ENCODE assay signal across 8 cellular contexts in genomic region chr10:69088471-69088769, GRCh38. TPM values are rescaled to one million over a fixed set of nuclear protein-coding genes. Genes with fewer than 3 reads are reported as not detected.
DNase-seq lines count a peak whose midpoint lies in the region; TF ChIP-seq lines count a peak whose summit lies in the region.

No MANE protein-coding gene starts in this region.

- H3K27me3 ChIP-seq in fibroblast of lung (ENCODE audit: control insufficient read depth, insufficient read depth, low read length) (no peaks in the 10 kb centered on the region), stomach smooth muscle (ENCODE audit: control insufficient read depth in 1 of 2, insufficient read depth in 2 of 2, low read length in 2 of 2) (peaks cover 0 to 2% of the 10 kb centered on the region in 2 donors)

- H3K27ac ChIP-seq in fibroblast of lung (ENCODE audit: insufficient read depth, low read length) (peak overlapping the region; percentile 5), stomach smooth muscle (ENCODE audit: low read length) (peak overlapping the region; percentile 25)

- peak overlapping the region; percentile 90 for H3K4me3 Mint-ChIP-seq in activated CD4-positive, alpha-beta T cell treated with anti-CD3 and anti-CD28 coated beads, Interleukin-2, amount 10 ng/mL, durations not matched to agents 7 days and 5 days

- no peaks in the 10 kb centered on the region for H3K9me3 Mint-ChIP-seq in activated CD4-positive, alpha-beta T cell treated with anti-CD3 and anti-CD28 coated beads, Interleukin-2, amount 10 ng/mL, durations not matched to agents 7 days and 5 days

- H3K36me3 ChIP-seq in fibroblast of lung (ENCODE audit: control insufficient read depth, insufficient read depth, low read length) = no peaks in the 10 kb centered on the region
- no peaks in the 10 kb centered on the region for H3K36me3 ChIP-seq in stomach smooth muscle (ENCODE audit: control insufficient read depth in 2 of 2, insufficient read depth in 2 of 2, low read length in 2 of 2)

- CTCF ChIA-PET in activated CD4-positive, alpha-beta T cell treated with anti-CD3 and anti-CD28 coated beads, Interleukin-2, amount 10 ng/mL, durations not matched to agents 7 days and 5 days (lab: Charles Lee) = interaction anchor here (1.3 to 1.5 kb wide), 3 partner anchors 23 to 100 kb away, joined by 3 to 5 read pairs (median 3); partner anchors contain the start of gene KIFBP

- peaks cover 4% of the 10 kb centered on the region for H3K4me1 ChIP-seq in fibroblast of lung (ENCODE audit: control insufficient read depth, extremely low read depth, insufficient read depth, low read length)
- no peaks in the 10 kb centered on the region for H3K4me1 ChIP-seq in stomach smooth muscle (ENCODE audit: control insufficient read depth, insufficient read depth, low read length)

- DNase-seq in activated CD4-positive, alpha-beta T cell treated with anti-CD3 and anti-CD28 coated beads for 48 hours = peak; percentile 39
- DNase-seq in activated CD4-positive, alpha-beta T cell treated with anti-CD3 and anti-CD28 coated beads for 1 hour = no peak
- DNase-seq in activated CD4-positive, alpha-beta T cell treated with anti-CD3 and anti-CD28 coated beads, Interleukin-2, amount 10 ng/mL, durations not matched to agents 7 days and 5 days = peak; percentile 38
- DNase-seq in fibroblast of lung (ENCODE audit: low read depth in 2 of 2) (no peak), AG20443 (ENCODE audit: low spot score) (no peak), NCI-H187 treated with DMSO at 0.1 percent for 48 hours (lab: John Stamatoyannopoulos, UW) (no peak), nucleus accumbens (lab: John Stamatoyannopoulos, UW) (no peak)

- TF ChIP-seq CTCF in fibroblast of lung (conservative IDR thresholded peaks at IDR 0.05 in 1 of 2, IDR thresholded peaks at IDR 0.05 in 1 of 2; ENCODE audit: low read depth in 1 of 2, low read length in 2 of 2) = no peak

- no peak overlapping the region for H2AFZ ChIP-seq in fibroblast of lung (ENCODE audit: low read length)

- peaks cover 2% of the 10 kb centered on the region for H3K79me2 ChIP-seq in fibroblast of lung (ENCODE audit: control insufficient read depth, insufficient read depth, low read length)

- H3K9ac ChIP-seq in fibroblast of lung (ENCODE audit: insufficient read depth, low read length) (no peak overlapping the region), stomach smooth muscle (ENCODE audit: low read length in 2 of 2) (peak overlapping the region; percentile 21 to 56)

- H3K27ac Mint-ChIP-seq in activated CD4-positive, alpha-beta T cell treated with anti-CD3 and anti-CD28 coated beads, Interleukin-2, amount 10 ng/mL, durations not matched to agents 7 days and 5 days = peak overlapping the region; percentile 97

- peak overlapping the region; percentile 29 for H3K4me2 ChIP-seq in fibroblast of lung (ENCODE audit: extremely low read depth, insufficient read depth, low read length)

- H3K4me1 Mint-ChIP-seq in activated CD4-positive, alpha-beta T cell treated with anti-CD3 and anti-CD28 coated beads, Interleukin-2, amount 10 ng/mL, durations not matched to agents 7 days and 5 days = peaks cover 66% of the 10 kb centered on the region

- peaks cover 24% of the 10 kb centered on the region for H3K36me3 Mint-ChIP-seq in activated CD4-positive, alpha-beta T cell treated with anti-CD3 and anti-CD28 coated beads, Interleukin-2, amount 10 ng/mL, durations not matched to agents 7 days and 5 days (ENCODE audit: low read depth)

- no peaks in the 10 kb centered on the region for H3K27me3 Mint-ChIP-seq in activated CD4-positive, alpha-beta T cell treated with anti-CD3 and anti-CD28 coated beads, Interleukin-2, amount 10 ng/mL, durations not matched to agents 7 days and 5 days

- H3K4me3 ChIP-seq in fibroblast of lung (replicated peaks in 1 of 4; ENCODE audit: control extremely low read depth in 1 of 4, insufficient read depth in 1 of 4, low read depth in 3 of 4, low read length in 4 of 4) (peak overlapping the region; percentile 1 to 84 (median 28)), stomach smooth muscle (ENCODE audit: low read length in 2 of 2) (peak overlapping the region in 1 of 2 donors; percentile 35)

- H3K9me3 ChIP-seq in fibroblast of lung (ENCODE audit: control insufficient read depth, insufficient read depth, low read depth, low read length) (no peaks in the 10 kb centered on the region), stomach smooth muscle (ENCODE audit: control insufficient read depth in 2 of 2, low read length in 2 of 2) (no peaks in the 10 kb centered on the region)

- no peaks in the 10 kb centered on the region for H4K20me1 ChIP-seq in fibroblast of lung (ENCODE audit: control insufficient read depth, extremely low read depth, insufficient read depth, low read length)

- POLR2A ChIA-PET in activated CD4-positive, alpha-beta T cell treated with anti-CD3 and anti-CD28 coated beads, Interleukin-2, amount 10 ng/mL, durations not matched to agents 7 days and 5 days (lab: Charles Lee) = interaction anchor here (1.0 to 1.5 kb wide), 2 partner anchors 33 to 43 kb away, joined by 5 read pairs; no protein-coding TSS in a partner anchor

RNA-seq across cellular contexts. Expression of gene SRGN, which starts 0.5 kb away (rescaled TPM):
- 100 to 1,000 TPM; 174 to 192 TPM for total RNA-seq in activated CD4-positive, alpha-beta T cell treated with anti-CD3 and anti-CD28 coated beads, Interleukin-2, amount 10 ng/mL, durations not matched to agents 7 days and 5 days
- total RNA-seq in fibroblast of lung = 147 and 363 TPM in 2 replicates
- 71.9 and 83.9 TPM in 2 replicates for polyA plus RNA-seq in fibroblast of lung
- polyA plus RNA-seq in fibroblast of lung (2012) = 59.1 and 76.2 TPM in 2 replicates
- 9.6 and 21.5 TPM in 2 replicates for polyA minus RNA-seq in fibroblast of lung (ENCODE audit: low replicate concordance)

RNA-seq across cellular contexts. Expression of gene VPS26A, which starts 35.6 kb away (rescaled TPM):
- 10 to 100 TPM; 38.2 to 40.5 TPM for total RNA-seq in activated CD4-positive, alpha-beta T cell treated with anti-CD3 and anti-CD28 coated beads, Interleukin-2, amount 10 ng/mL, durations not matched to agents 7 days and 5 days
- total RNA-seq in fibroblast of lung = 38.0 and 44.1 TPM in 2 replicates
- polyA plus RNA-seq in fibroblast of lung = 51.3 and 57.1 TPM in 2 replicates
- 55.2 and 55.9 TPM in 2 replicates for polyA plus RNA-seq in fibroblast of lung (2012)
- polyA minus RNA-seq in fibroblast of lung (ENCODE audit: low replicate concordance) = 0.90 and 1.9 TPM in 2 replicates

Comparison
In these comparisons a context has a peak if more than half of its experiments do, and no peak if none do; other contexts are left out.
1. DNase-seq: peak in activated CD4-positive, alpha-beta T cell treated with anti-CD3 and anti-CD28 coated beads for 48 hours (single experiment) and activated CD4-positive, alpha-beta T cell treated with anti-CD3 and anti-CD28 coated beads, Interleukin-2, amount 10 ng/mL, durations not matched to agents 7 days and 5 days (single experiment); none in activated CD4-positive, alpha-beta T cell treated with anti-CD3 and anti-CD28 coated beads for 1 hour (single experiment), fibroblast of lung (0 of 2), AG20443 (single experiment), NCI-H187 treated with DMSO at 0.1 percent for 48 hours (single experiment) and nucleus accumbens (0 of 56).